18 cellular contexts compared by ENCODE assay signal in genomic region chr12:75707983-75708382, GRCh38.
"Had no signal": no experiment of that assay in that cellular context is flagged by ENCODE, and none has a peak within 500 bp of the region (broad histone marks: within the 10 kb centered on the region; RNA-seq: fewer than 3 reads in every experiment).

No MANE protein-coding gene starts in this region.

- H3K4me3 ChIP-seq: adrenal gland, esophagus squamous epithelium, pancreas, smooth muscle cell, uterus had no signal

- H3K9me3 ChIP-seq: adrenal gland, esophagus squamous epithelium, pancreas, uterus had no signal

- DNase-seq: activated CD4-positive, alpha-beta T cell treated with anti-CD3 and anti-CD28 coated beads for 36 hours; activated CD4-positive, alpha-beta T cell treated with anti-CD3 and anti-CD28 coated beads, Interleukin-2, amount 50 U/mL, for 48 hours; activated gamma-delta T cell treated with Interleukin-2 at 50 U/mL for 16 hours; adrenal gland; effector CD4-positive, alpha-beta T cell; esophagus squamous epithelium; foreskin melanocyte; kidney; naive thymus-derived CD4-positive, alpha-beta T cell; pancreas; stimulated activated CD4-positive, alpha-beta T cell treated with anti-CD3 and anti-CD28 coated beads, Interleukin-4, amount 100 ng/mL, for 24 hours; SW 1271; T-helper 2 cell; uterus had no signal

- H3K27ac ChIP-seq: pancreas had no signal

- H3K36me3 ChIP-seq: adrenal gland, esophagus squamous epithelium, pancreas, uterus had no signal

- H3K27me3 ChIP-seq: adrenal gland, esophagus squamous epithelium, pancreas, uterus had no signal

- ATAC-seq: activated CD4-positive, alpha-beta T cell treated with anti-CD3 and anti-CD28 coated beads for 36 hours; activated naive CD4-positive, alpha-beta T cell treated with anti-CD3 and anti-CD28 coated beads, Interleukin-2, amount 50 U/mL, for 72 hours; naive thymus-derived CD4-positive, alpha-beta T cell; pancreas; sciatic nerve; stimulated activated memory B cell treated with anti-CD40 and anti-IgM and Interleukin-4, amounts not matched to agents 10 μg/mL and 1 μg/mL and 100 μg/mL, for 72 hours had no signal
